Comparison of ENCODE assay signal across 8 cellular contexts in the genomic region with DNA sequence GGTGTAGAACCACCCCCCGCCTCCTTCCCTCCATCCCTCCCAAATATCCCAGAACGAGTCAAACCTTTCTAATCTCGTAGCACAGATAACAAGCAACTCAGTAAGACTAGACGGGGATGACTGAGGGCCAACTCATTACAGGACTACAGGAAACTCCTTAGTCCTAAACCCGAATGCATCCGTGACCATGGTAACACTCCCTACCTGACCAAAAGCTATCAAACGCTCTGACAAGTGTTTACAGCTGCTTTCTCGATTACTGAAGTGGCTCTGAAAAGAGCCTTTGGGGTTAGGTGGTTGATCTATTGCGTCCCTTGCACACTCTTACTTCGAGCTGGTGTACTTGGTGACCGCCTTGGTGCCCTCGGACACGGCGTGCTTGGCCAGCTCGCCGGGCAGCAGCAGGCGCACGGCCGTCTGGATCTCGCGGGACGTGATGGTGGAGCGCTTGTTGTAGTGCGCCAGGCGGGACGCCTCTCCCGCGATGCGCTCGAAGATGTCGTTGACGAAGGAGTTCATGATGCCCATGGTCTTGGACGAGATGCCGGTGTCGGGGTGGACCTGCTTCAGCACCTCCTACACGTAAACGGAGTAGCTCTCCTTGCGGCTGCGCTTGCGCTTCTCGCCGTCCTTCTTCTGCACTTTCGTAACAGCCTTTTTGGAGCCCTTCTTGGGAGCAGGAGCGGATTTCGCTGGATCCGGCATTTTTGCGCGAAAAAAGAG.
DNase-seq lines count a peak whose midpoint lies in the region; ATAC-seq, FAIRE-seq and TF ChIP-seq lines count a peak whose summit lies in the region.
"Not testable (repeated sequence)": the region's sequence is repeated elsewhere in the genome, so short reads cannot be mapped to it uniquely, and the experiment has no call there.

No MANE protein-coding gene starts in this region.

- intact Hi-C loops in esophagus muscularis mucosa (cut with DNase I) = not testable (repeated sequence)

- H4K20me1 ChIP-seq in SK-N-SH (ENCODE audit: insufficient read depth) = not testable (repeated sequence)

- DNase-seq in A549 (ENCODE audit: low read depth in 1 of 2, low spot score in 1 of 2) = peak in 1 of 2 experiments; percentile 65
- DNase-seq in SK-N-SH; esophagus muscularis mucosa (ENCODE audit: extremely low spot score): not testable (repeated sequence)
- peak; percentile 60 for DNase-seq in astrocyte of the hippocampus (ENCODE audit: low read depth, low spot score)
- DNase-seq in mucosa of gallbladder (ENCODE audit: low spot score) = peak; percentile 32

- not testable (repeated sequence) for TF ChIP-seq CTCF in A549 (IDR thresholded peaks at IDR 0.05); SK-N-SH (IDR thresholded peaks at IDR 0.05); esophagus muscularis mucosa (IDR thresholded peaks at IDR 0.05)

- peak overlapping the region; percentile 64 for H3K9ac ChIP-seq in SK-N-SH

- TF ChIP-seq POLR2A in A549 (IDR thresholded peaks at IDR 0.05; ENCODE audit: low read length); esophagus muscularis mucosa (IDR thresholded peaks at IDR 0.05; ENCODE audit: low read depth): not testable (repeated sequence)

- not testable (repeated sequence) for H3K4me1 ChIP-seq in A549; SK-N-SH (ENCODE audit: control insufficient read depth in 1 of 2, insufficient read depth in 2 of 2, low read depth in 1 of 2, low read length in 1 of 2); esophagus muscularis mucosa

- H3K4me2 ChIP-seq in A549 = peak overlapping the region; percentile 62; the same call in 2 of the 3 replicates
- H3K4me2 ChIP-seq in SK-N-SH = peak overlapping the region; percentile 77

- H2AFZ ChIP-seq in SK-N-SH (ENCODE audit: low read depth) = peak overlapping the region; percentile 85; the same call in 1 of the 2 replicates

- not testable (repeated sequence) for H3K9me2 ChIP-seq in SK-N-SH

- H3K4me3 ChIP-seq in A549 (peak overlapping the region; percentile 58), SK-N-SH (ENCODE audit: low read depth in 2 of 2, low read length in 1 of 2) (peak overlapping the region; percentile 45 to 66), esophagus muscularis mucosa (peak overlapping the region; percentile 43 to 68 (median 58)), iPS-11a (ENCODE audit: low read depth, low read length) (peak overlapping the region; percentile 24), skin epidermis (peak overlapping the region in 6 of 7 experiments; percentile 27 to 50 (median 39))

- CTCF ChIA-PET in A549 (lab: Yijun Ruan, JAX); SK-N-SH (lab: Yijun Ruan, JAX): not testable (repeated sequence)

- H3K27me3 ChIP-seq in SK-N-SH (ENCODE audit: insufficient read depth); esophagus muscularis mucosa: not testable (repeated sequence)

- TF ChIP-seq EP300 in A549 (IDR thresholded peaks at IDR 0.05); SK-N-SH (IDR thresholded peaks at IDR 0.05; ENCODE audit: borderline replicate concordance in 1 of 2, low read depth in 1 of 2, low read length in 1 of 2); esophagus muscularis mucosa (IDR thresholded peaks at IDR 0.05): not testable (repeated sequence)

- POLR2A ChIA-PET in A549 (lab: Yijun Ruan, JAX); SK-N-SH (lab: Yijun Ruan, JAX): not testable (repeated sequence)

- H3F3A ChIP-seq in SK-N-SH (replicated peaks; ENCODE audit: insufficient read depth) = not testable (repeated sequence)

- not testable (repeated sequence) for H3K36me3 ChIP-seq in SK-N-SH (replicated peaks in 1 of 2; ENCODE audit: control insufficient read depth in 1 of 2, insufficient read depth in 2 of 2, low read length in 1 of 2); esophagus muscularis mucosa

- TF ChIP-seq RAD21 in A549 (conservative IDR thresholded peaks at IDR 0.05 in 1 of 2, IDR thresholded peaks at IDR 0.05 in 1 of 2); SK-N-SH (IDR thresholded peaks at IDR 0.05; ENCODE audit: low read length): not testable (repeated sequence)

- H3K27ac ChIP-seq in A549 = peak overlapping the region; percentile 45 to 48; a peak in 2 of 6 replicates
- peak overlapping the region; percentile 64 to 66 for H3K27ac ChIP-seq in SK-N-SH (ENCODE audit: low read depth in 2 of 2, low read length in 1 of 2)
- peak overlapping the region; percentile 64 to 83 (median 73) for H3K27ac ChIP-seq in esophagus muscularis mucosa (replicated peaks in 1 of 4)
- H3K27ac ChIP-seq in skin epidermis = not testable (repeated sequence)

- ATAC-seq in A549 = peak; percentile 71 to 84
- ATAC-seq in GM18907 (IDR thresholded peaks at IDR 0.05; ENCODE audit: unreplicated experiment) = peak; percentile 42

- not testable (repeated sequence) for H3K79me2 ChIP-seq in SK-N-SH (ENCODE audit: insufficient read depth)

- FAIRE-seq in A549 (lab: Jason Lieb, UNC) = not testable (repeated sequence)

- 12% methylated on average over 19 of the region's 48 CpGs for WGBS in A549 (ENCODE audit: missing lambda C conversion rate)
- WGBS in SK-N-SH (ENCODE audit: low lambda C conversion rate) = 2% methylated on average over 16 of the region's 48 CpGs
- WGBS in esophagus muscularis mucosa = 3% methylated on average over 5 of the region's 48 CpGs

- not testable (repeated sequence) for H3K9me3 ChIP-seq in A549, SK-N-SH, esophagus muscularis mucosa

TF ChIP-seq in A549, 52 proteins besides CTCF, POLR2A, EP300 and RAD21 (continues in another document):
- TF ChIP-seq CHD2 (IDR thresholded peaks at IDR 0.05; ENCODE audit: low read length, partially characterized antibody) (peak; percentile 64), PHF8 (IDR thresholded peaks at IDR 0.05; ENCODE audit: borderline replicate concordance, low read depth) (peak; percentile 20; the same call in 1 of the 2 replicates), MAX (IDR thresholded peaks at IDR 0.05) (0 out of 2 replicates have a peak, but pooled peaks have one; percentile 49)
- TF ChIP-seq, protein P1, sequence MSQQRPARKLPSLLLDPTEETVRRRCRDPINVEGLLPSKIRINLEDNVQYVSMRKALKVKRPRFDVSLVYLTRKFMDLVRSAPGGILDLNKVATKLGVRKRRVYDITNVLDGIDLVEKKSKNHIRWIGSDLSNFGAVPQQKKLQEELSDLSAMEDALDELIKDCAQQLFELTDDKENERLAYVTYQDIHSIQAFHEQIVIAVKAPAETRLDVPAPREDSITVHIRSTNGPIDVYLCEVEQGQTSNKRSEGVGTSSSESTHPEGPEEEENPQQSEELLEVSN (IDR thresholded peaks at IDR 0.05; ENCODE audit: borderline replicate concordance, low read depth) = peak; percentile 47; the same call in 1 of the 2 replicates

TF ChIP-seq in SK-N-SH, 30 proteins besides CTCF, POLR2A, EP300 and RAD21:
- TF ChIP-seq ZBTB33 (IDR thresholded peaks at IDR 0.05; ENCODE audit: borderline replicate concordance, low read depth) = peak; percentile 54; the same call in 1 of the 2 replicates
- TF ChIP-seq CHD2 (IDR thresholded peaks at IDR 0.05; ENCODE audit: low read length, partially characterized antibody) = peak; percentile 63
- TF ChIP-seq NRF1 (IDR thresholded peaks at IDR 0.05; ENCODE audit: low read depth, low read length) = peak; percentile 46
